Comparison of ENCODE assay signal across 1 cellular context in genomic region chr4:6917445-6918241, GRCh38.
A peak's percentile ranks its signal among the peaks of the same experiment; 100 is the strongest.
TF ChIP-seq lines count a peak whose summit lies in the region.

No MANE protein-coding gene starts in this region.

TF ChIP-seq in HepG2, 621 proteins besides CTCF, POLR2A, EP300 and RAD21 (continued from another document and continues in another):
- peak; percentile 71; the same call in 1 of the 2 replicates for TF ChIP-seq ZSCAN5A (CRISPR knock-in tag; IDR thresholded peaks at IDR 0.05; ENCODE audit: borderline replicate concordance)
- 0 out of 2 replicates have a peak, but pooled peaks have one; percentile 58 for TF ChIP-seq TBP (CRISPR knock-in tag; IDR thresholded peaks at IDR 0.05)
- 0 out of 2 replicates have a peak, but pooled peaks have one; percentile 73 for TF ChIP-seq ZNF44 (CRISPR knock-in tag; IDR thresholded peaks at IDR 0.05)
- TF ChIP-seq ADNP (CRISPR knock-in tag; IDR thresholded peaks at IDR 0.05), result no peak
- peak; percentile 85 for TF ChIP-seq ZBTB25 (CRISPR knock-in tag; IDR thresholded peaks at IDR 0.05)
- TF ChIP-seq U2AF2 (IDR thresholded peaks at IDR 0.05; ENCODE audit: low read depth, low read length), result no peak
- TF ChIP-seq ZNF720 (CRISPR knock-in tag; IDR thresholded peaks at IDR 0.05), result no peak
- TF ChIP-seq ETV6 (CRISPR knock-in tag; conservative IDR thresholded peaks at IDR 0.05), result peak; percentile 80; the same call in 1 of the 2 replicates
- no peak for TF ChIP-seq FOXM1 (CRISPR knock-in tag; IDR thresholded peaks at IDR 0.05)
- TF ChIP-seq ATF5 (CRISPR knock-in tag; IDR thresholded peaks at IDR 0.05; ENCODE audit: low read depth), result peak; percentile 92
- TF ChIP-seq MEIS1 (CRISPR knock-in tag; IDR thresholded peaks at IDR 0.05; ENCODE audit: borderline replicate concordance), result peak; percentile 89
- TF ChIP-seq ZNF280D (CRISPR knock-in tag; IDR thresholded peaks at IDR 0.05), result peak; percentile 58; the same call in 1 of the 2 replicates
- TF ChIP-seq DPF2 (CRISPR knock-in tag; IDR thresholded peaks at IDR 0.05; ENCODE audit: borderline replicate concordance, low read depth), result peak; percentile 50; the same call in 1 of the 2 replicates
- peak; percentile 61; the same call in 1 of the 2 replicates for TF ChIP-seq ZNF670 (CRISPR knock-in tag; IDR thresholded peaks at IDR 0.05; ENCODE audit: borderline replicate concordance)
- TF ChIP-seq MIER2 (CRISPR knock-in tag; IDR thresholded peaks at IDR 0.05), result peak; percentile 67; the same call in 1 of the 2 replicates
- TF ChIP-seq ETS1 (CRISPR knock-in tag; IDR thresholded peaks at IDR 0.05), result no peak
- TF ChIP-seq HNF1A (IDR thresholded peaks at IDR 0.05; ENCODE audit: low read depth), result peak; percentile 44; the same call in 1 of the 2 replicates
- TF ChIP-seq HNF1A (CRISPR knock-in tag; IDR thresholded peaks at IDR 0.05; ENCODE audit: borderline replicate concordance), result peak; percentile 89; the same call in 1 of the 2 replicates
- TF ChIP-seq RFXANK (CRISPR knock-in tag; IDR thresholded peaks at IDR 0.05), result peak; percentile 45; the same call in 1 of the 2 replicates
- TF ChIP-seq ZBTB40 (IDR thresholded peaks at IDR 0.05), result no peak
- TF ChIP-seq ZBTB40 (CRISPR knock-in tag; IDR thresholded peaks at IDR 0.05), result peak; percentile 48; the same call in 1 of the 2 replicates
- TF ChIP-seq ZNF142 (CRISPR knock-in tag; IDR thresholded peaks at IDR 0.05), result peak; percentile 65
